ENCODE assay signal across 8 cellular contexts in the genomic region with DNA sequence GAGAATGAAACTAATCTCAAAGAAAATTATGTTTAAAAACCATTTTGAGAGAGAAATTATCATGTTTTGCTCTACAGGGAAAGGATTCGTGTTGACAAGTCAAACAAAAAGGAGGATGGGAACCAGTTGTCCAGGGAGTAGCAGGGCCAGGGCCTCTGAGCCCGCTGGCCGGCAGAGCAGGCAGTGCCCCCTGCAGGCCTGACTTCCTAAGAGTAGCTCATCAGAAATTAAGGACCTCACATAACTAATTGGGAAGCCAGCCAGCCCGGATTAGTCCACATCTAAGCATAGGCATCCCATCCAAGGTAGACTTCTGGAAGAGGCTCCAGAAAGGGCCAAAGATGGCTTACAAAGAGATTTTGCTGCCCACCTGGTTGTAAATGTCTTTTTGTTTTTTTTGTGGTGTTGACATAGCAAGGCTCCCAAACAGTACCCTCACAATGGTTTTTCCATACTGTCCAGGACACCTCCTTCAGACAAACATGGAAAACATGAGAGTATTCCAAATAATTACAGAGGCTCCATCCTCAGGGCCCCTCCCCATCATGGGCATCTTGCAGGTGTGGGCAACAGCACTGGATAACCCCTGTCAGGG.
DNase-seq lines count a peak whose midpoint lies in the region; ATAC-seq and TF ChIP-seq lines count a peak whose summit lies in the region.

No MANE protein-coding gene starts in this region.

- H3K36me3 Mint-ChIP-seq in osteocyte (ENCODE audit: unreplicated experiment), result no peaks in the 10 kb centered on the region

- H3K27me3 Mint-ChIP-seq in osteocyte (ENCODE audit: unreplicated experiment), result no peaks in the 10 kb centered on the region

- H2AFZ ChIP-seq in ACC112 (ENCODE audit: low read length, unreplicated experiment), result peak overlapping the region; percentile 11

- peak; percentile 64 for ATAC-seq in GM18498 (IDR thresholded peaks at IDR 0.05; ENCODE audit: unreplicated experiment)
- ATAC-seq in HG02840 (IDR thresholded peaks at IDR 0.05; ENCODE audit: low FRiP score, unreplicated experiment), result no peak

- no peak overlapping the region for H3K27ac ChIP-seq in ACC112 (ENCODE audit: low read depth, low read length)

- peaks cover 36% of the 10 kb centered on the region for H3K4me1 Mint-ChIP-seq in osteocyte (ENCODE audit: unreplicated experiment)

- no peaks in the 10 kb centered on the region for H3K9me3 Mint-ChIP-seq in osteocyte (ENCODE audit: unreplicated experiment)

- H3K4me3 ChIP-seq in ACC112 (ENCODE audit: low read depth, low read length), result no peak overlapping the region
- no peak overlapping the region for H3K4me3 ChIP-seq in foreskin fibroblast (ENCODE audit: low read depth in 1 of 2, low read length in 2 of 2)

- no peaks in the 10 kb centered on the region for H3K79me2 ChIP-seq in ACC112 (ENCODE audit: control insufficient read depth, insufficient read depth, low read length, unreplicated experiment)

- DNase-seq in NCI-H748 (lab: John Stamatoyannopoulos, UW; ENCODE audit: unreplicated experiment) (peak; percentile 76), activated T-cell treated with anti-CD3 and anti-CD28 coated beads for 48 hours (ENCODE audit: low read depth) (peak; percentile 18), foreskin fibroblast (peak; percentile 45 to 71), osteocyte (ENCODE audit: extremely low spot score, unreplicated experiment) (no peak), GOT3 (lab: John Stamatoyannopoulos, UW) (no peak)

- H3K27ac Mint-ChIP-seq in osteocyte (ENCODE audit: unreplicated experiment), result no peak overlapping the region

- peaks cover 38% of the 10 kb centered on the region for H3K4me1 ChIP-seq in ACC112 (ENCODE audit: control insufficient read depth, insufficient read depth, low read length, unreplicated experiment)

- no peaks in the 10 kb centered on the region for H3K36me3 ChIP-seq in ACC112 (ENCODE audit: insufficient read depth, low read length)

- peak; percentile 26 for TF ChIP-seq CTCF in foreskin fibroblast (IDR thresholded peaks at IDR 0.05; ENCODE audit: low read depth, low read length)
- TF ChIP-seq CTCF in osteocyte (IDR thresholded peaks at IDR 0.05), result peak; percentile 42

- no peak overlapping the region for H3K4me3 Mint-ChIP-seq in osteocyte (ENCODE audit: unreplicated experiment)

- no peaks in the 10 kb centered on the region for H3K27me3 ChIP-seq in ACC112 (ENCODE audit: insufficient read depth, low read length)

Comparison
In these comparisons a context has a peak if more than half of its experiments do, and no peak if none do; other contexts are left out.
1. DNase-seq: peak in NCI-H748 (single experiment), activated T-cell treated with anti-CD3 and anti-CD28 coated beads for 48 hours (single experiment) and foreskin fibroblast (2 of 2); none in osteocyte (single experiment) and GOT3 (single experiment).